ENCODE assay signal across 27 cellular contexts in the genomic region with DNA sequence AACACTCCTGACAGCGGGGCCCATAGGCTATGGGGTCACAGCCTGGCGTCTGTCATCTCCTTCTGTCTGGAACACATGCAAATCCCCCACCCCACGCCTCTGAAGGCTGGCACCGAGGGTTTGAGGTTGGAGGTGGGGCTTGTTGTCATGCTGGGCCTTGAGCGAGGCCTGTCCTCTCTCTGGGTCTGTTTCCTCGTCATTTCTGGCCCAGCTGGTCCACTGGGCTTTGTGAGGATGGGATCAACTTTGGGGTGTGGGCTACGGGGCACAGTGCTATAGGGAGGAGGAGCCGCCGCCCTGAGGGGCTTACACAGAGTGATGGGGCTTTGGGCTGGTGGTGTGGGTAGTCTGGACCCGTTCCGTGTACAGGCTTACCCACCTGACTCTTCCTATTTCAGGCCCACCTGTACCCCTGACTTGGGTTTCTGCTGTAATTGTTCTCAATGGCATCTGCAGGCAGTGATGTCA.
"Had no signal": no experiment of that assay in that cellular context is flagged by ENCODE, and none has a peak within 500 bp of the region (broad histone marks: within the 10 kb centered on the region; RNA-seq: fewer than 3 reads in every experiment).

No MANE protein-coding gene starts in this region.

- H3K27me3 ChIP-seq: colonic mucosa, esophagus squamous epithelium, pancreas, right lobe of liver, suprapubic skin, thyroid gland, vagina had no signal

- H3K36me3 ChIP-seq: colonic mucosa, esophagus squamous epithelium, pancreas, thyroid gland, vagina had no signal

- H3K4me1 Mint-ChIP-seq: immature natural killer cell; mesothelial cell of epicardium; naive B cell; stimulated activated naive CD8-positive, alpha-beta T cell treated with anti-CD3 and anti-CD28 coated beads, Interleukin-15, amount 100 ng/mL, for 72 hours had no signal

- H3K4me3 Mint-ChIP-seq: dendritic cell treated with granulocyte-macrophage colony-stimulating factor and Interleukin-4, amounts not matched to agents 40 ng/mL and 50 ng/mL, for 4 days; immature natural killer cell; mesothelial cell of epicardium; naive B cell; natural killer cell treated with Interleukin-12 subunit alpha and Interleukin-12 subunit beta and Interleukin-15 and Interleukin-18, amount 100 ng/mL, for 72 hours; stimulated activated naive CD8-positive, alpha-beta T cell treated with anti-CD3 and anti-CD28 coated beads, Interleukin-15, amount 100 ng/mL, for 72 hours had no signal

- H3K36me3 Mint-ChIP-seq: immature natural killer cell; mesothelial cell of epicardium; naive B cell; natural killer cell treated with Interleukin-12 subunit alpha and Interleukin-12 subunit beta and Interleukin-15 and Interleukin-18, amount 100 ng/mL, for 72 hours had no signal

- H3K27ac ChIP-seq: colonic mucosa, esophagus squamous epithelium, pancreas, right lobe of liver, suprapubic skin, thyroid gland, vagina had no signal

- H3K27ac Mint-ChIP-seq: dendritic cell treated with granulocyte-macrophage colony-stimulating factor and Interleukin-4, amounts not matched to agents 40 ng/mL and 50 ng/mL, for 4 days; immature natural killer cell; mesothelial cell of epicardium; naive B cell; natural killer cell treated with Interleukin-12 subunit alpha and Interleukin-12 subunit beta and Interleukin-15 and Interleukin-18, amount 100 ng/mL, for 72 hours; stimulated activated naive CD8-positive, alpha-beta T cell treated with anti-CD3 and anti-CD28 coated beads, Interleukin-15, amount 100 ng/mL, for 72 hours had no signal

- H3K9me3 ChIP-seq: colonic mucosa, esophagus squamous epithelium, mucosa of descending colon, pancreas, right lobe of liver, suprapubic skin, thyroid gland, vagina had no signal

- H3K9me3 Mint-ChIP-seq: dendritic cell treated with granulocyte-macrophage colony-stimulating factor and Interleukin-4, amounts not matched to agents 40 ng/mL and 50 ng/mL, for 4 days; immature natural killer cell; mesothelial cell of epicardium; natural killer cell treated with Interleukin-12 subunit alpha and Interleukin-12 subunit beta and Interleukin-15 and Interleukin-18, amount 100 ng/mL, for 72 hours; stimulated activated naive CD8-positive, alpha-beta T cell treated with anti-CD3 and anti-CD28 coated beads, Interleukin-15, amount 100 ng/mL, for 72 hours had no signal

- H3K4me3 ChIP-seq: colonic mucosa, esophagus squamous epithelium, mucosa of descending colon, pancreas, right lobe of liver, suprapubic skin, thyroid gland, vagina had no signal

- H3K4me1 ChIP-seq: colonic mucosa, pancreas, right lobe of liver, thyroid gland had no signal

- ATAC-seq: mucosa of descending colon; natural killer cell treated with Interleukin-12 subunit alpha and Interleukin-12 subunit beta and Interleukin-15 and Interleukin-18, amount 100 ng/mL, for 72 hours; pancreas; right lobe of liver; stimulated activated naive CD8-positive, alpha-beta T cell treated with anti-CD3 and anti-CD28 coated beads, Interleukin-15, amount 100 ng/mL, for 72 hours had no signal

- H3K27me3 Mint-ChIP-seq: dendritic cell treated with granulocyte-macrophage colony-stimulating factor and Interleukin-4, amounts not matched to agents 40 ng/mL and 50 ng/mL, for 4 days; naive B cell; natural killer cell treated with Interleukin-12 subunit alpha and Interleukin-12 subunit beta and Interleukin-15 and Interleukin-18, amount 100 ng/mL, for 72 hours; stimulated activated naive CD8-positive, alpha-beta T cell treated with anti-CD3 and anti-CD28 coated beads, Interleukin-15, amount 100 ng/mL, for 72 hours had no signal

- DNase-seq: colonic mucosa; effector memory CD4-positive, alpha-beta T cell; erythroblast; esophagus squamous epithelium; foreskin melanocyte; glutamatergic neuron; hypothalamus; immature natural killer cell; islet precursor cell; mesenchymal stem cell; naive B cell; retina; small intestine; stimulated activated CD4-positive, alpha-beta T cell treated with anti-CD3 and anti-CD28 coated beads, Interleukin-15, amount 100 ng/mL, for 24 hours; stimulated activated CD4-positive, alpha-beta T cell treated with anti-CD3 and anti-CD28 coated beads, Interleukin-2, amount 100 ng/mL, for 48 hours; stimulated activated naive CD4-positive, alpha-beta T cell; stimulated activated naive CD8-positive, alpha-beta T cell treated with anti-CD3 and anti-CD28 coated beads, Interleukin-15, amount 100 ng/mL, for 72 hours; thyroid gland; trophoblast cell had no signal
